8 cellular contexts compared by ENCODE assay signal in the genomic region with DNA sequence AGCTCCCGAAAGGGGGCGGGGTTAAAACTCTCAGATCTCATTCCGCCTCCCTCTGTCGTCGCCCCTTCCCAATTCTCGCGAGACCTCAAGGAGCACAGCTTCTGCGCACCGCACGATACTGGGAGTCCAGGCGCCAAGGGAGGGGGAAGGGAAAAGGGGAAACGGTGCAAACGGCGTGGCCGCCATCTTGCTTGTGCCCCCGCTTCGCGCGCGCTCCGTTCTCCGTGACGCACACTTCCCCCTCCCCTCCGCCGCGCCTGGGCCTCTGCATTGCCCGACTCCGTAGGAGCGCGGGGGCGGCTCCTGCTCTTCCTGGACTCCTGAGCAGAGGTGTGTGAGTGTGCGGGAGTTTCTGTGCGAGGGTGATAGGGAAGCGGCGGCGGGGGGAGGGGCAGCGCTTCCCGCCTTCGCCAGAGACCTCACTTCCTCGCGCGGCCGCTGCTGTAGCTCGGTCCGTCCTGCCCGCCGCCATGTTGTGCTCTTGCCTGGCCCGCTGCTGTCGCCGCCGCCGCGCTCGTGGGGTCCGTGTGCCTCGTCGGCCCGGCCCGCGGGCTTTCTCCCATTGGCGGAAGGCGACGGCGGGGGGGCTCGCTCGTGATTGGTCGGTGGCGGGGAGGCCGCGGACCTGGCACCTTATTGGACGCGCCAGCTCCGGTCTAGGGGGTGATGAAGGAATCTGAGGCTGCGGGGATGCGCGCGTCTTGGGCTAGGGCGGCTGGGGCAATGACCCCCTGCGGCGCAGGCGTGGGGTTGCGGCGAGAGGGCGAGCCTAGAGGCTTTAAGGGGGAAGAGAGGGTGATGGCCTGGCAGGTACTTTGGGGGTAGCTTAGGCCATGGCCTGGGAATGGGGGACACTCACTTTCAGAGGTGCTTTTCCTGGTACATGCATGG. TPM values are rescaled to one million over a fixed set of nuclear protein-coding genes. Genes with fewer than 3 reads are reported as not detected.
DNase-seq lines count a peak whose midpoint lies in the region; ATAC-seq and TF ChIP-seq lines count a peak whose summit lies in the region.

A gene (plus strand): TSS at position 167 of the 891 bp plus-strand sequence. CDS start 47,140 bp downstream, outside the sequence.

- TF ChIP-seq CTCF in BE2C (IDR thresholded peaks at IDR 0.05; ENCODE audit: low read depth, low read length) (no peak), coronary artery (IDR thresholded peaks at IDR 0.05) (no peak)

- no peaks in the 10 kb centered on the region; the same call in 1 of the 2 replicates for H3K36me3 ChIP-seq in BE2C

- H3K4me3 ChIP-seq in BE2C (ENCODE audit: low read depth, low read length) (peak within 1 kb of the TSS; percentile 77), coronary artery (peak within 1 kb of the TSS; percentile 91)

- H3K27ac Mint-ChIP-seq in activated CD4-positive, alpha-beta T cell treated with anti-CD3 and anti-CD28 coated beads, Interleukin-2, amount 10 ng/mL, durations not matched to agents 24 days and 14 days = peak within 1 kb of the TSS; percentile 99

- no peaks in the 10 kb centered on the region for H3K9me3 ChIP-seq in BE2C

- H3K4me1 ChIP-seq in BE2C = no peaks in the 10 kb centered on the region; the same call in none of the 2 replicates

- H3K36me3 Mint-ChIP-seq in activated CD4-positive, alpha-beta T cell treated with anti-CD3 and anti-CD28 coated beads, Interleukin-2, amount 10 ng/mL, durations not matched to agents 24 days and 14 days (ENCODE audit: low read depth) = peaks cover 31% of the 10 kb centered on the region

- no peaks in the 10 kb centered on the region for H3K9me3 Mint-ChIP-seq in activated CD4-positive, alpha-beta T cell treated with anti-CD3 and anti-CD28 coated beads, Interleukin-2, amount 10 ng/mL, durations not matched to agents 24 days and 14 days

- H3K27me3 ChIP-seq in BE2C = no peaks in the 10 kb centered on the region

- peak; percentile 94 for DNase-seq in BE2C
- DNase-seq in GM19240 (ENCODE audit: insufficient read length, low spot score) = peak; percentile 85
- peak; percentile 99 for DNase-seq in NCI-H526 treated with DMSO at 0.1 percent for 48 hours (lab: John Stamatoyannopoulos, UW)
- DNase-seq in activated CD4-positive, alpha-beta T cell treated with anti-CD3 and anti-CD28 coated beads, Interleukin-2, amount 10 ng/mL, durations not matched to agents 24 days and 14 days = peak; percentile 99
- DNase-seq in coronary artery (ENCODE audit: low spot score) = peak; percentile 97
- peak; percentile 98 to 99 for DNase-seq in left colon
- DNase-seq in stimulated activated CD4-positive, alpha-beta T cell treated with anti-CD3 and anti-CD28 coated beads, Interleukin-1b, Interleukin-23, amount 100 ng/mL, for 48 hours = peak; percentile 98

- ATAC-seq in HG03460 (IDR thresholded peaks at IDR 0.05; ENCODE audit: unreplicated experiment) (peak; percentile 73), left colon (peak; percentile 90)

- H3K4me3 Mint-ChIP-seq in activated CD4-positive, alpha-beta T cell treated with anti-CD3 and anti-CD28 coated beads, Interleukin-2, amount 10 ng/mL, durations not matched to agents 24 days and 14 days = peak within 1 kb of the TSS; percentile 96

- peaks cover 49% of the 10 kb centered on the region for H3K4me1 Mint-ChIP-seq in activated CD4-positive, alpha-beta T cell treated with anti-CD3 and anti-CD28 coated beads, Interleukin-2, amount 10 ng/mL, durations not matched to agents 24 days and 14 days

- peak within 1 kb of the TSS; percentile 99 to 100 for H3K27ac ChIP-seq in coronary artery

- H3K27me3 Mint-ChIP-seq in activated CD4-positive, alpha-beta T cell treated with anti-CD3 and anti-CD28 coated beads, Interleukin-2, amount 10 ng/mL, durations not matched to agents 24 days and 14 days = no peaks in the 10 kb centered on the region

- intact Hi-C loops in activated CD4-positive, alpha-beta T cell treated with anti-CD3 and anti-CD28 coated beads, Interleukin-2, amount 10 ng/mL, durations not matched to agents 24 days and 14 days (cut with micrococcal nuclease) = loop anchor here (1.0 to 10.0 kb wide), 5 partner anchors 18 to 288 kb away; a partner anchor contains a TSS
- intact Hi-C loops in left colon (cut with DNase I, micrococcal nuclease) = no loop called here

RNA-seq across cellular contexts. Expression of the gene that starts here (rescaled TPM):
- 88.4 TPM for polyA plus RNA-seq in BE2C (2012; ENCODE audit: insufficient read depth, insufficient read length, low read depth)
- total RNA-seq in activated CD4-positive, alpha-beta T cell treated with anti-CD3 and anti-CD28 coated beads, Interleukin-2, amount 10 ng/mL, durations not matched to agents 24 days and 14 days = 66.5 and 73.2 TPM in 2 replicates
- total RNA-seq in left colon = 10 to 100 TPM; 62.5 TPM

Comparison
In these comparisons a context has a peak if more than half of its experiments do, and no peak if none do; other contexts are left out.
1. Peak in every context shown above with its lines: DNase-seq, ATAC-seq, H3K4me3 ChIP-seq and H3K27ac ChIP-seq.